ENCODE assay signal across 11 cellular contexts in the genomic region with DNA sequence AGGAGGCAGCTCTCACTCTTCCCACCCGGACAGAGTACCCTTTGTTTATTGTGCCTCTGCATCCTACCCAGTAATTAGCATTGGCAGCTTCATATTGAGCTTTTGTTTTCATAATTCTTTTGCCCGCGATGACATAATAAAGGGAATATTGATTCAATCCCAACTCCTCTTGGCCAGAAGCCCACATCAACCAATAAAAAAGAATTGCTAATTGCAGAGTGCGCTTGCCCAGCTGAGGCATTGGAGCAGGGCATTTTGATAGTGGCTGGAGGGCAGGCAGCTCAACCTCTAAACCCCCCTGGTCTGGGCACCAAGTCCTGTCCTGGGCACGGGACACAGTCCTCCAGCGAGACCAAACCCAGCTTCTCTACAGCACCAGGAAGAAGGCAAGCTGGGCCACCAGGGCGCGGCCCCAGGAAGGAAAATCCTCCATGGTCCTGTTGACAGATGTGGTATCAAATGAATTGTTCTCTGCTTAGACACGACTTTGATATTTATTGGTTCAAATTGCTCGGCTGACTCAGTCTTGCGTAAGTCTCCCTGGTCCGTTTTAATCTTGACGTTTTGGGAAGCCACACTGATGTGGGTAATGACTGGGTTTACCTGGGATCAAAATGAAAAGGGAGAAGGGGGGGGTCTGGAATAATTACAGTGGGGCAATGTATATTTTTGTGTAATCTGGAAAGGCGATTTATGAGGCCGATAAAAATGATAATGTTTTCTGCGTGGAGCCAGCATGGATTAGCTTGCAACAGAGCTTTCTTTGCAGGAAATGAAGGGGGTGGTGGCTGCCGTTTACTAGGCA.
DNase-seq lines count a peak whose midpoint lies in the region; ATAC-seq, FAIRE-seq and TF ChIP-seq lines count a peak whose summit lies in the region.
"Had no signal": no experiment of that assay in that cellular context is flagged by ENCODE, and none has a peak within 500 bp of the region (broad histone marks: within the 10 kb centered on the region; RNA-seq: fewer than 3 reads in every experiment).

No MANE protein-coding gene starts in this region.

- BruUV-seq in A673 (replicated peaks; lab: Mats Ljungman, UMichigan): no TSS peak

- no peak for TF ChIP-seq EP300 in Ishikawa (IDR thresholded peaks at IDR 0.05; ENCODE audit: borderline replicate concordance)

- DNase-seq in A673 (ENCODE audit: low spot score) (peak; percentile 65), amniotic epithelial cell (ENCODE audit: low read depth) (peak; percentile 87), iris pigment epithelial cell (ENCODE audit: low read depth) (peak; percentile 61), GM19239 (ENCODE audit: insufficient read length, low spot score) (no peak)
- DNase-seq in stimulated activated naive CD4-positive, alpha-beta T cell (lab: John Stamatoyannopoulos, UW): no peak
- DNase-seq: activated gamma-delta T cell; CD8-positive, alpha-beta T cell; SIG-M5 had no signal

- no peaks in the 10 kb centered on the region for H3K27me3 ChIP-seq in A673 (replicated peaks; ENCODE audit: insufficient read depth, low read depth, low read length, poor library complexity)

- TF ChIP-seq RAD21 in Ishikawa (IDR thresholded peaks at IDR 0.05; ENCODE audit: low read depth): no peak

- CTCF ChIA-PET in A673 (lab: Charles Lee): no interaction called here

- ATAC-seq in GM21515 (IDR thresholded peaks at IDR 0.05; ENCODE audit: unreplicated experiment): no peak
- ATAC-seq in GM18870 (IDR thresholded peaks at IDR 0.05; ENCODE audit: unreplicated experiment): no peak
- ATAC-seq: CD8-positive, alpha-beta T cell had no signal

- H3K9me3 ChIP-seq in A673 (ENCODE audit: low read depth, low read length, poor library complexity, severe bottlenecking): peaks cover 2% of the 10 kb centered on the region

- POLR2A ChIA-PET in A673 (lab: Charles Lee; ENCODE audit: low non-redundant PET): no interaction called here

- FAIRE-seq in GM19239 (lab: Jason Lieb, UNC): no peak

- peaks cover 10% of the 10 kb centered on the region for H3K4me1 ChIP-seq in A673 (ENCODE audit: insufficient read depth, low read length, poor library complexity, severe bottlenecking)

- H3K4me3 ChIP-seq in A673 (ENCODE audit: low read depth, low read length, poor library complexity, severe bottlenecking): peak overlapping the region; percentile 22

- no peaks in the 10 kb centered on the region for H3K36me3 ChIP-seq in A673 (ENCODE audit: insufficient read depth, low read length, poor library complexity, severe bottlenecking)

- H3K27ac ChIP-seq in A673 (ENCODE audit: low read depth, low read length, poor library complexity, severe bottlenecking): peak overlapping the region; percentile 64

- intact Hi-C loops in A673 (cut with micrococcal nuclease; ENCODE audit: unreplicated experiment): no loop called here

- TF ChIP-seq CTCF in A673 (conservative IDR thresholded peaks at IDR 0.05; ENCODE audit: low read depth, low read length): no peak

TF ChIP-seq in Ishikawa, 13 proteins besides CTCF, POLR2A, EP300 and RAD21:
- TF ChIP-seq, protein P1, sequence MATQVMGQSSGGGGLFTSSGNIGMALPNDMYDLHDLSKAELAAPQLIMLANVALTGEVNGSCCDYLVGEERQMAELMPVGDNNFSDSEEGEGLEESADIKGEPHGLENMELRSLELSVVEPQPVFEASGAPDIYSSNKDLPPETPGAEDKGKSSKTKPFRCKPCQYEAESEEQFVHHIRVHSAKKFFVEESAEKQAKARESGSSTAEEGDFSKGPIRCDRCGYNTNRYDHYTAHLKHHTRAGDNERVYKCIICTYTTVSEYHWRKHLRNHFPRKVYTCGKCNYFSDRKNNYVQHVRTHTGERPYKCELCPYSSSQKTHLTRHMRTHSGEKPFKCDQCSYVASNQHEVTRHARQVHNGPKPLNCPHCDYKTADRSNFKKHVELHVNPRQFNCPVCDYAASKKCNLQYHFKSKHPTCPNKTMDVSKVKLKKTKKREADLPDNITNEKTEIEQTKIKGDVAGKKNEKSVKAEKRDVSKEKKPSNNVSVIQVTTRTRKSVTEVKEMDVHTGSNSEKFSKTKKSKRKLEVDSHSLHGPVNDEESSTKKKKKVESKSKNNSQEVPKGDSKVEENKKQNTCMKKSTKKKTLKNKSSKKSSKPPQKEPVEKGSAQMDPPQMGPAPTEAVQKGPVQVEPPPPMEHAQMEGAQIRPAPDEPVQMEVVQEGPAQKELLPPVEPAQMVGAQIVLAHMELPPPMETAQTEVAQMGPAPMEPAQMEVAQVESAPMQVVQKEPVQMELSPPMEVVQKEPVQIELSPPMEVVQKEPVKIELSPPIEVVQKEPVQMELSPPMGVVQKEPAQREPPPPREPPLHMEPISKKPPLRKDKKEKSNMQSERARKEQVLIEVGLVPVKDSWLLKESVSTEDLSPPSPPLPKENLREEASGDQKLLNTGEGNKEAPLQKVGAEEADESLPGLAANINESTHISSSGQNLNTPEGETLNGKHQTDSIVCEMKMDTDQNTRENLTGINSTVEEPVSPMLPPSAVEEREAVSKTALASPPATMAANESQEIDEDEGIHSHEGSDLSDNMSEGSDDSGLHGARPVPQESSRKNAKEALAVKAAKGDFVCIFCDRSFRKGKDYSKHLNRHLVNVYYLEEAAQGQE (IDR thresholded peaks at IDR 0.05; ENCODE audit: low read depth): no peak
- TF ChIP-seq CEBPB (IDR thresholded peaks at IDR 0.05): 0 out of 2 replicates have a peak, but pooled peaks have one; percentile 3
TF ChIP-seq in Ishikawa: peak in this region for 1.

Comparison
In these comparisons a context has a peak if more than half of its experiments do, and no peak if none do; other contexts are left out.
1. DNase-seq: peak in A673 (single experiment), amniotic epithelial cell (single experiment) and iris pigment epithelial cell (single experiment); none in stimulated activated naive CD4-positive, alpha-beta T cell (0 of 6) and GM19239 (single experiment).